Comparison of ENCODE assay signal across 1 cellular context in genomic region chr20:38210741-38211140, GRCh38.
A peak's percentile ranks its signal among the peaks of the same experiment; 100 is the strongest.
TF ChIP-seq lines count a peak whose summit lies in the region.

No MANE protein-coding gene starts in this region.

TF ChIP-seq in HepG2, 621 proteins besides CTCF, POLR2A, EP300 and RAD21:
- TF ChIP-seq RNF219 (CRISPR knock-in tag; IDR thresholded peaks at IDR 0.05) (no peak), RFX1 (IDR thresholded peaks at IDR 0.05) (peak; percentile 76)
